Comparison of ENCODE assay signal across 28 cellular contexts in genomic region chr3:138023754-138024153, GRCh38. TPM values are rescaled to one million over a fixed set of nuclear protein-coding genes. Genes with fewer than 3 reads are reported as not detected.
"Had no signal": no experiment of that assay in that cellular context is flagged by ENCODE, and none has a peak within 500 bp of the region (broad histone marks: within the 10 kb centered on the region; RNA-seq: fewer than 3 reads in every experiment).

No MANE protein-coding gene starts in this region.

- H3K4me3 Mint-ChIP-seq: activated CD4-positive, alpha-beta T cell treated with anti-CD3 and anti-CD28 coated beads, Interleukin-2, amount 10 ng/mL, durations not matched to agents 7 days and 5 days; activated CD8-positive, alpha-beta T cell treated with anti-CD3 and anti-CD28 coated beads for 36 hours; activated naive CD4-positive, alpha-beta T cell treated with anti-CD3 and anti-CD28 coated beads for 36 hours; activated naive CD8-positive, alpha-beta T cell treated with anti-CD3 and anti-CD28 coated beads, Interleukin-2, amount 10 ng/mL, durations not matched to agents 7 days and 5 days; activated T-cell treated with anti-CD3 and anti-CD28 coated beads, Interleukin-2, amount 50 U/mL, for 24 hours; central memory CD8-positive, alpha-beta T cell; effector memory CD8-positive, alpha-beta T cell; naive thymus-derived CD8-positive, alpha-beta T cell; neural progenitor cell; stimulated activated memory B cell treated with anti-CD40 and anti-IgM and Interleukin-4, amounts not matched to agents 10 μg/mL and 1 μg/mL and 100 μg/mL, for 72 hours; type B pancreatic cell had no signal

- H3K27me3 Mint-ChIP-seq: activated CD4-positive, alpha-beta T cell treated with anti-CD3 and anti-CD28 coated beads, Interleukin-2, amount 10 ng/mL, durations not matched to agents 7 days and 5 days; type B pancreatic cell had no signal

- H3K4me1 Mint-ChIP-seq: activated CD4-positive, alpha-beta T cell treated with anti-CD3 and anti-CD28 coated beads, Interleukin-2, amount 10 ng/mL, durations not matched to agents 7 days and 5 days; activated naive CD8-positive, alpha-beta T cell treated with anti-CD3 and anti-CD28 coated beads, Interleukin-2, amount 10 ng/mL, durations not matched to agents 7 days and 5 days; central memory CD8-positive, alpha-beta T cell; naive thymus-derived CD8-positive, alpha-beta T cell; neural progenitor cell; stimulated activated memory B cell treated with anti-CD40 and anti-IgM and Interleukin-4, amounts not matched to agents 10 μg/mL and 1 μg/mL and 100 μg/mL, for 72 hours had no signal

- H3K36me3 Mint-ChIP-seq: activated naive CD8-positive, alpha-beta T cell treated with anti-CD3 and anti-CD28 coated beads, Interleukin-2, amount 10 ng/mL, durations not matched to agents 7 days and 5 days; naive thymus-derived CD8-positive, alpha-beta T cell; stimulated activated memory B cell treated with anti-CD40 and anti-IgM and Interleukin-4, amounts not matched to agents 10 μg/mL and 1 μg/mL and 100 μg/mL, for 72 hours; type B pancreatic cell had no signal

- H3K9me3 Mint-ChIP-seq: activated CD4-positive, alpha-beta T cell treated with anti-CD3 and anti-CD28 coated beads, Interleukin-2, amount 10 ng/mL, durations not matched to agents 7 days and 5 days; activated CD8-positive, alpha-beta T cell treated with anti-CD3 and anti-CD28 coated beads for 36 hours; activated naive CD4-positive, alpha-beta T cell treated with anti-CD3 and anti-CD28 coated beads for 36 hours; activated naive CD8-positive, alpha-beta T cell treated with anti-CD3 and anti-CD28 coated beads, Interleukin-2, amount 10 ng/mL, durations not matched to agents 7 days and 5 days; activated T-cell treated with anti-CD3 and anti-CD28 coated beads, Interleukin-2, amount 50 U/mL, for 24 hours; central memory CD8-positive, alpha-beta T cell; effector memory CD8-positive, alpha-beta T cell; neural progenitor cell; stimulated activated memory B cell treated with anti-CD40 and anti-IgM and Interleukin-4, amounts not matched to agents 10 μg/mL and 1 μg/mL and 100 μg/mL, for 72 hours; type B pancreatic cell had no signal

- DNase-seq: activated CD4-positive, alpha-beta T cell treated with anti-CD3 and anti-CD28 coated beads, Interleukin-2, amount 10 ng/mL, durations not matched to agents 7 days and 5 days; activated CD8-positive, alpha-beta T cell treated with anti-CD3 and anti-CD28 coated beads for 36 hours; activated naive CD4-positive, alpha-beta T cell treated with anti-CD3 and anti-CD28 coated beads for 36 hours; activated naive CD8-positive, alpha-beta T cell treated with anti-CD3 and anti-CD28 coated beads, Interleukin-2, amount 10 ng/mL, durations not matched to agents 7 days and 5 days; activated T-cell treated with anti-CD3 and anti-CD28 coated beads, Interleukin-2, amount 50 U/mL, for 24 hours; amniotic stem cell; colonic mucosa; dorsolateral prefrontal cortex; effector memory CD8-positive, alpha-beta T cell; foreskin melanocyte; kidney; lower lobe of right lung; naive thymus-derived CD8-positive, alpha-beta T cell; small intestine; stimulated activated CD4-positive, alpha-beta T cell treated with anti-CD3 and anti-CD28 coated beads, Interleukin-2, amount 100 ng/mL, for 24 hours had no signal

- H3K27ac Mint-ChIP-seq: activated CD4-positive, alpha-beta T cell treated with anti-CD3 and anti-CD28 coated beads, Interleukin-2, amount 10 ng/mL, durations not matched to agents 7 days and 5 days; activated CD8-positive, alpha-beta T cell treated with anti-CD3 and anti-CD28 coated beads for 36 hours; activated naive CD4-positive, alpha-beta T cell treated with anti-CD3 and anti-CD28 coated beads for 36 hours; activated naive CD8-positive, alpha-beta T cell treated with anti-CD3 and anti-CD28 coated beads, Interleukin-2, amount 10 ng/mL, durations not matched to agents 7 days and 5 days; activated T-cell treated with anti-CD3 and anti-CD28 coated beads, Interleukin-2, amount 50 U/mL, for 24 hours; effector memory CD8-positive, alpha-beta T cell; naive thymus-derived CD8-positive, alpha-beta T cell; neural progenitor cell; stimulated activated memory B cell treated with anti-CD40 and anti-IgM and Interleukin-4, amounts not matched to agents 10 μg/mL and 1 μg/mL and 100 μg/mL, for 72 hours; type B pancreatic cell had no signal

- ATAC-seq: activated CD8-positive, alpha-beta T cell treated with anti-CD3 and anti-CD28 coated beads for 36 hours; effector memory CD8-positive, alpha-beta T cell; esophagus mucosa; lower lobe of right lung; naive thymus-derived CD8-positive, alpha-beta T cell; sciatic nerve; stimulated activated memory B cell treated with anti-CD40 and anti-IgM and Interleukin-4, amounts not matched to agents 10 μg/mL and 1 μg/mL and 100 μg/mL, for 72 hours had no signal

RNA-seq across cellular contexts. Expression of gene CLDN18, which starts 13.8 kb away (rescaled TPM):
- total RNA-seq: activated CD4-positive, alpha-beta T cell treated with anti-CD3 and anti-CD28 coated beads, Interleukin-2, amount 10 ng/mL, durations not matched to agents 7 days and 5 days; activated CD8-positive, alpha-beta T cell treated with anti-CD3 and anti-CD28 coated beads for 36 hours; activated naive CD4-positive, alpha-beta T cell treated with anti-CD3 and anti-CD28 coated beads for 36 hours; activated naive CD8-positive, alpha-beta T cell treated with anti-CD3 and anti-CD28 coated beads, Interleukin-2, amount 10 ng/mL, durations not matched to agents 7 days and 5 days; breast epithelium; dorsolateral prefrontal cortex; endothelial cell of umbilical vein; esophagus mucosa; kidney; mesenteric fat pad; naive thymus-derived CD8-positive, alpha-beta T cell; omental fat pad; posterior vena cava; renal cortical epithelial cell; T-helper 2 cell treated with Interferon-gamma antibody and Interleukin-4, amounts not matched to agents 100 ng/mL and 5 ng/mL, for 36 hours had no signal
